1 cellular context compared by ENCODE assay signal in the genomic region with DNA sequence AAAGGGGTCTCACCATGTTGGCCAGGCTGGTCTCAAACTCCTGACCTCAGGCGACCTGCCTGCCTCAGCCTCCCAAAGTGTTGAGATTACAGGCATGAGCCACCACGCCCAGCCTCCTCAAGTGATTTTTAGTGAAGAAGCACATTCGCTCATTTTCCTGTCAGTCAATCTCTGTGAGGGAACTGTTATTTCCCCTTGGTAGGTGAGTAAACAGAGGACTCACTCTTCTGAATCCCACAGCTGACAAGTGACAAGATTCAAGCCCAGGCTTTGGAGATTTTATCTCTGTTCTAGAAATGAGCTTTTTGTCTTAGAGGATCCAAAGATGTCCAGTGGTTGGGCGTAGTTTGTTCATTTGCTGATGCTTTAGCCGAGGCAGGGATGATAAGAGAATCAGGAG.
TF ChIP-seq lines count a peak whose summit lies in the region.

No MANE protein-coding gene starts in this region.

TF ChIP-seq in GM23338, 12 proteins besides CTCF, POLR2A, EP300 and RAD21 (continued from another document):
- TF ChIP-seq, protein P1, sequence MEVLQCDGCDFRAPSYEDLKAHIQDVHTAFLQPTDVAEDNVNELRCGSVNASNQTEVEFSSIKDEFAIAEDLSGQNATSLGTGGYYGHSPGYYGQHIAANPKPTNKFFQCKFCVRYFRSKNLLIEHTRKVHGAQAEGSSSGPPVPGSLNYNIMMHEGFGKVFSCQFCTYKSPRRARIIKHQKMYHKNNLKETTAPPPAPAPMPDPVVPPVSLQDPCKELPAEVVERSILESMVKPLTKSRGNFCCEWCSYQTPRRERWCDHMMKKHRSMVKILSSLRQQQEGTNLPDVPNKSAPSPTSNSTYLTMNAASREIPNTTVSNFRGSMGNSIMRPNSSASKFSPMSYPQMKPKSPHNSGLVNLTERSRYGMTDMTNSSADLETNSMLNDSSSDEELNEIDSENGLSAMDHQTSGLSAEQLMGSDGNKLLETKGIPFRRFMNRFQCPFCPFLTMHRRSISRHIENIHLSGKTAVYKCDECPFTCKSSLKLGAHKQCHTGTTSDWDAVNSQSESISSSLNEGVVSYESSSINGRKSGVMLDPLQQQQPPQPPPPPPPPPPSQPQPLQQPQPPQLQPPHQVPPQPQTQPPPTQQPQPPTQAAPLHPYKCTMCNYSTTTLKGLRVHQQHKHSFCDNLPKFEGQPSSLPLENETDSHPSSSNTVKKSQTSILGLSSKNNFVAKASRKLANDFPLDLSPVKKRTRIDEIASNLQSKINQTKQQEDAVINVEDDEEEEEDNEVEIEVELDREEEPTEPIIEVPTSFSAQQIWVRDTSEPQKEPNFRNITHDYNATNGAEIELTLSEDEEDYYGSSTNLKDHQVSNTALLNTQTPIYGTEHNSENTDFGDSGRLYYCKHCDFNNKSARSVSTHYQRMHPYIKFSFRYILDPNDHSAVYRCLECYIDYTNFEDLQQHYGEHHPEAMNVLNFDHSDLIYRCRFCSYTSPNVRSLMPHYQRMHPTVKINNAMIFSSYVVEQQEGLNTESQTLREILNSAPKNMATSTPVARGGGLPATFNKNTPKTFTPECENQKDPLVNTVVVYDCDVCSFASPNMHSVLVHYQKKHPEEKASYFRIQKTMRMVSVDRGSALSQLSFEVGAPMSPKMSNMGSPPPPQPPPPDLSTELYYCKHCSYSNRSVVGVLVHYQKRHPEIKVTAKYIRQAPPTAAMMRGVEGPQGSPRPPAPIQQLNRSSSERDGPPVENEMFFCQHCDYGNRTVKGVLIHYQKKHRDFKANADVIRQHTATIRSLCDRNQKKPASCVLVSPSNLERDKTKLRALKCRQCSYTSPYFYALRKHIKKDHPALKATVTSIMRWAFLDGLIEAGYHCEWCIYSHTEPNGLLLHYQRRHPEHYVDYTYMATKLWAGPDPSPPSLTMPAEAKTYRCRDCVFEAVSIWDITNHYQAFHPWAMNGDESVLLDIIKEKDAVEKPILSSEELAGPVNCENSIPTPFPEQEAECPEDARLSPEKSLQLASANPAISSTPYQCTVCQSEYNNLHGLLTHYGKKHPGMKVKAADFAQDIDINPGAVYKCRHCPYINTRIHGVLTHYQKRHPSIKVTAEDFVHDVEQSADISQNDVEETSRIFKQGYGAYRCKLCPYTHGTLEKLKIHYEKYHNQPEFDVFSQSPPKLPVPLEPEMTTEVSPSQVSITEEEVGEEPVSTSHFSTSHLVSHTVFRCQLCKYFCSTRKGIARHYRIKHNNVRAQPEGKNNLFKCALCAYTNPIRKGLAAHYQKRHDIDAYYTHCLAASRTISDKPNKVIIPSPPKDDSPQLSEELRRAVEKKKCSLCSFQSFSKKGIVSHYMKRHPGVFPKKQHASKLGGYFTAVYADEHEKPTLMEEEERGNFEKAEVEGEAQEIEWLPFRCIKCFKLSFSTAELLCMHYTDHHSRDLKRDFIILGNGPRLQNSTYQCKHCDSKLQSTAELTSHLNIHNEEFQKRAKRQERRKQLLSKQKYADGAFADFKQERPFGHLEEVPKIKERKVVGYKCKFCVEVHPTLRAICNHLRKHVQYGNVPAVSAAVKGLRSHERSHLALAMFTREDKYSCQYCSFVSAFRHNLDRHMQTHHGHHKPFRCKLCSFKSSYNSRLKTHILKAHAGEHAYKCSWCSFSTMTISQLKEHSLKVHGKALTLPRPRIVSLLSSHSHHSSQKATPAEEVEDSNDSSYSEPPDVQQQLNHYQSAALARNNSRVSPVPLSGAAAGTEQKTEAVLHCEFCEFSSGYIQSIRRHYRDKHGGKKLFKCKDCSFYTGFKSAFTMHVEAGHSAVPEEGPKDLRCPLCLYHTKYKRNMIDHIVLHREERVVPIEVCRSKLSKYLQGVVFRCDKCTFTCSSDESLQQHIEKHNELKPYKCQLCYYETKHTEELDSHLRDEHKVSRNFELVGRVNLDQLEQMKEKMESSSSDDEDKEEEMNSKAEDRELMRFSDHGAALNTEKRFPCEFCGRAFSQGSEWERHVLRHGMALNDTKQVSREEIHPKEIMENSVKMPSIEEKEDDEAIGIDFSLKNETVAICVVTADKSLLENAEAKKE (CRISPR knock-in tag; IDR thresholded peaks at IDR 0.05): no peak
- TF ChIP-seq POLR2AphosphoS5 (IDR thresholded peaks at IDR 0.05; ENCODE audit: low read depth) (no peak), JUNB (IDR thresholded peaks at IDR 0.05; ENCODE audit: unreplicated experiment) (no peak)
TF ChIP-seq in GM23338: peak in this region for 0.
